In genomic region chr14:96925422-96925821, GRCh38 we compare ENCODE assay signal across 22 cellular contexts.
DNase-seq lines count a peak whose midpoint lies in the region; ATAC-seq and TF ChIP-seq lines count a peak whose summit lies in the region.
"Had no signal": no experiment of that assay in that cellular context is flagged by ENCODE, and none has a peak within 500 bp of the region (broad histone marks: within the 10 kb centered on the region; RNA-seq: fewer than 3 reads in every experiment).

No MANE protein-coding gene starts in this region.

- no peak overlapping the region for H3K27ac Mint-ChIP-seq in GM23338
- no peak overlapping the region for H3K27ac Mint-ChIP-seq in endodermal cell

- H3K27me3 Mint-ChIP-seq in GM23338 (ENCODE audit: insufficient read depth, low read depth, poor library complexity): peaks cover 6% of the 10 kb centered on the region
- no peaks in the 10 kb centered on the region for H3K27me3 Mint-ChIP-seq in endodermal cell (ENCODE audit: insufficient read depth)
- H3K27me3 Mint-ChIP-seq: CD4-positive, CD25-positive, alpha-beta regulatory T cell had no signal

- no peak overlapping the region for H3K4me2 ChIP-seq in GM23338
- H3K4me2 ChIP-seq in mesendoderm (ENCODE audit: low read length): no peak overlapping the region
- H3K4me2 ChIP-seq: KMS-11 had no signal

- H3K4me1 Mint-ChIP-seq in GM23338 (peaks cover 5% of the 10 kb centered on the region; the same call in 2 of the 3 replicates), endodermal cell (no peaks in the 10 kb centered on the region)

- 43 to 85% methylated on average over 1 to 4 of the region's 4 CpGs for WGBS in endodermal cell (ENCODE audit: insufficient coverage in 1 of 2, insufficient read length in 1 of 2), 2 experiments
- no CpG with 5 or more reads among the region's 4 CpGs for WGBS in mesendoderm (ENCODE audit: extremely low coverage, insufficient coverage, low lambda C conversion rate)

- H3K9me3 Mint-ChIP-seq in GM23338: peaks cover 25% of the 10 kb centered on the region
- H3K9me3 Mint-ChIP-seq in endodermal cell: peaks cover 20% of the 10 kb centered on the region

- peak; percentile 70 for ATAC-seq in GM23338

- H3K23ac ChIP-seq in mesendoderm (ENCODE audit: low read length): no peak overlapping the region

- H3K4me1 ChIP-seq in BE2C (peaks cover 7% of the 10 kb centered on the region), GM23338 (ENCODE audit: insufficient read depth) (peaks cover 5% of the 10 kb centered on the region; the same call in 1 of the 2 replicates), endodermal cell (ENCODE audit: control insufficient read depth, insufficient read depth, low read length) (no peaks in the 10 kb centered on the region), mesendoderm (ENCODE audit: control insufficient read depth, low read depth, low read length) (peaks cover 4% of the 10 kb centered on the region)
- H3K4me1 ChIP-seq: Peyer's patch had no signal

- 0 out of 2 replicates have a peak, but pooled peaks have one; percentile 6 for TF ChIP-seq CTCF in BE2C (IDR thresholded peaks at IDR 0.05; ENCODE audit: low read depth, low read length)
- no peak for TF ChIP-seq CTCF in GM23338 (conservative IDR thresholded peaks at IDR 0.05; ENCODE audit: low read depth in 2 of 2)
- no peak for TF ChIP-seq CTCF in endodermal cell (conservative IDR thresholded peaks at IDR 0.05)

- H3K9ac ChIP-seq in endodermal cell (ENCODE audit: extremely low read depth, low read length, poor library complexity, severe bottlenecking) (no peak overlapping the region), mesendoderm (ENCODE audit: low read length) (no peak overlapping the region)
- H3K9ac ChIP-seq: KMS-11 had no signal

- no peak overlapping the region for H4K5ac ChIP-seq in mesendoderm (ENCODE audit: low read length)

- no peak overlapping the region for H3K27ac ChIP-seq in GM23338 (ENCODE audit: low read depth)
- H3K27ac ChIP-seq in endodermal cell (ENCODE audit: low read depth, low read length): peak overlapping the region; percentile 75
- no peak overlapping the region for H3K27ac ChIP-seq in mesendoderm (ENCODE audit: low read depth, low read length)
- H3K27ac ChIP-seq: KMS-11, Peyer's patch, SK-N-MC had no signal

- H3K79me1 ChIP-seq in mesendoderm (ENCODE audit: low read length): no peaks in the 10 kb centered on the region

- H2BK120ac ChIP-seq in mesendoderm (ENCODE audit: low read depth, low read length): no peak overlapping the region

- H2BK5ac ChIP-seq in mesendoderm (ENCODE audit: low read length): no peak overlapping the region

- H2AK5ac ChIP-seq in mesendoderm (ENCODE audit: low read length): no peak overlapping the region

- no peak overlapping the region for H3K18ac ChIP-seq in mesendoderm (ENCODE audit: low read length)

- H4K8ac ChIP-seq in mesendoderm (ENCODE audit: low read depth, low read length): no peak overlapping the region

- H3K79me2 ChIP-seq in GM23338 (replicated peaks; ENCODE audit: insufficient read depth) (no peaks in the 10 kb centered on the region), mesendoderm (ENCODE audit: control insufficient read depth, insufficient read depth, low read length) (no peaks in the 10 kb centered on the region)

- no peaks in the 10 kb centered on the region for H3K9me3 ChIP-seq in BE2C
- no peaks in the 10 kb centered on the region for H3K9me3 ChIP-seq in endodermal cell (ENCODE audit: control insufficient read depth, low read length)
- H3K9me3 ChIP-seq: Peyer's patch had no signal

- H3K36me3 ChIP-seq in BE2C: no peaks in the 10 kb centered on the region
- H3K36me3 ChIP-seq in GM23338 (ENCODE audit: insufficient read depth): no peaks in the 10 kb centered on the region
- no peaks in the 10 kb centered on the region for H3K36me3 ChIP-seq in endodermal cell (ENCODE audit: control insufficient read depth, insufficient read depth, low read length)
- H3K36me3 ChIP-seq in mesendoderm (ENCODE audit: control insufficient read depth, insufficient read depth, low read length): no peaks in the 10 kb centered on the region
- H3K36me3 ChIP-seq: Peyer's patch had no signal

- no peak overlapping the region for H3K4ac ChIP-seq in mesendoderm (ENCODE audit: low read depth, low read length)

- H3K4me3 ChIP-seq in BE2C (ENCODE audit: low read depth, low read length): no peak overlapping the region
- no peak overlapping the region for H3K4me3 ChIP-seq in GM23338
- H3K4me3 ChIP-seq in endodermal cell (ENCODE audit: low read length): no peak overlapping the region
- H3K4me3 ChIP-seq in mesendoderm (ENCODE audit: low read length): no peak overlapping the region
- H3K4me3 ChIP-seq: Peyer's patch, SK-N-MC had no signal

- H2BK15ac ChIP-seq in mesendoderm (replicated peaks; ENCODE audit: low read depth): no peak overlapping the region

- H3K4me3 Mint-ChIP-seq in GM23338 (no peak overlapping the region), endodermal cell (no peak overlapping the region)
- H3K4me3 Mint-ChIP-seq: CD4-positive, CD25-positive, alpha-beta regulatory T cell had no signal

- H2AFZ ChIP-seq in GM23338: no peak overlapping the region

- H3K27me3 ChIP-seq in BE2C: no peaks in the 10 kb centered on the region
- H3K27me3 ChIP-seq in GM23338 (ENCODE audit: insufficient read depth): no peaks in the 10 kb centered on the region
- H3K27me3 ChIP-seq in endodermal cell (ENCODE audit: control insufficient read depth, insufficient read depth, low read length, poor library complexity, severe bottlenecking): no peaks in the 10 kb centered on the region
- no peaks in the 10 kb centered on the region for H3K27me3 ChIP-seq in mesendoderm (ENCODE audit: insufficient read depth, low read length, poor library complexity)
- H3K27me3 ChIP-seq: Peyer's patch had no signal

- H4K20me1 ChIP-seq in GM23338 (replicated peaks; ENCODE audit: insufficient read depth): no peaks in the 10 kb centered on the region

- H3F3A ChIP-seq in GM23338 (replicated peaks; ENCODE audit: low read depth): no peaks in the 10 kb centered on the region

- no peak overlapping the region for H3K56ac ChIP-seq in mesendoderm (ENCODE audit: low read length)

- DNase-seq in BE2C (peak; percentile 24), GM23338 (ENCODE audit: low spot score) (no peak), endodermal cell (no peak), mesendoderm (peak; percentile 48), CD1c-positive myeloid dendritic cell (ENCODE audit: extremely low spot score) (no peak), globus pallidus (ENCODE audit: low spot score) (no peak)
- DNase-seq in stimulated activated CD8-positive, alpha-beta memory T cell treated with anti-CD3 and anti-CD28 coated beads, Interleukin-4, amount 100 ng/mL, for 48 hours: no peak
- DNase-seq: CD4-positive, CD25-positive, alpha-beta regulatory T cell; GOT3; HCEC 1CT; MM.1S; NCI-H1417; NCI-H1694 treated with DMSO at 0.1 percent for 48 hours; NCI-H2081 treated with DMSO at 0.1 percent for 48 hours; NCI-H2171; NCI-H226; NCI-H510A; NCI-H69; Peyer's patch; SHP77 treated with DMSO at 0.1 percent for 48 hours had no signal

- no peaks in the 10 kb centered on the region for H3K9me2 ChIP-seq in GM23338 (ENCODE audit: insufficient read depth)

- H3K36me3 Mint-ChIP-seq in GM23338 (ENCODE audit: low read depth): peaks cover 27% of the 10 kb centered on the region
- peaks cover 3% of the 10 kb centered on the region for H3K36me3 Mint-ChIP-seq in endodermal cell (ENCODE audit: low read depth)

TF ChIP-seq in GM23338, 12 proteins besides CTCF, POLR2A, EP300 and RAD21 (continues in another document):
- TF ChIP-seq CREB1 (CRISPR knock-in tag; IDR thresholded peaks at IDR 0.05; ENCODE audit: low read depth) (no peak), POLR2AphosphoS5 (IDR thresholded peaks at IDR 0.05; ENCODE audit: low read depth) (no peak), STAT1 (IDR thresholded peaks at IDR 0.05; ENCODE audit: unreplicated experiment) (no peak), NANOG (IDR thresholded peaks at IDR 0.05; ENCODE audit: borderline replicate concordance) (no peak), ZNF331 (CRISPR knock-in tag; IDR thresholded peaks at IDR 0.05; ENCODE audit: low read depth) (no peak), JUNB (IDR thresholded peaks at IDR 0.05; ENCODE audit: unreplicated experiment) (no peak), REST (IDR thresholded peaks at IDR 0.05; ENCODE audit: unreplicated experiment) (no peak), ZNF114 (CRISPR knock-in tag; IDR thresholded peaks at IDR 0.05) (no peak), EZH2phosphoT487 (IDR thresholded peaks at IDR 0.05; ENCODE audit: unreplicated experiment) (no peak)

Comparison
In these comparisons a context has a peak if more than half of its experiments do, and no peak if none do; other contexts are left out.
1. DNase-seq: peak in BE2C (single experiment) and mesendoderm (single experiment); none in GM23338 (single experiment), endodermal cell (single experiment), CD1c-positive myeloid dendritic cell (single experiment), globus pallidus (single experiment) and stimulated activated CD8-positive, alpha-beta memory T cell treated with anti-CD3 and anti-CD28 coated beads, Interleukin-4, amount 100 ng/mL, for 48 hours (single experiment).